19 cellular contexts compared by ENCODE assay signal in the genomic region with DNA sequence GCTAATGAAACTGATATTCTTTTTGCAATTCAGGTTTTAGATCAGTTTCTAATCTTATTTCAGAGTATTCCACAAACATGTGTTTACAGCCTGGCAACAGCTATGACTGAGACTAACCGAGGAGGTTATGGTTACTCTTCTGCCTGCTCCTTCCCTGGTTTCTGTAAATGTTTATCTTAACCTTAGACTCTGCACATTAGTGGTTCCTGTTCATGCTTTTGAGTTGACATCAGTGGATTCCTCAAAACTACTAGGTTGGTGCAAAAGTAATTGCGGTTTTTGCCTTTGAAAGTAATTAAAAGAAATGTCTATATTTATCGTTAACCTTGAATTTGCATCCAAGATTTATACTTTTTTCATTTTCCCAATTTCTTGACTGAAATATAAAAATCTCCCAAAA.
DNase-seq lines count a peak whose midpoint lies in the region; ATAC-seq, FAIRE-seq and TF ChIP-seq lines count a peak whose summit lies in the region.
"Had no signal": no experiment of that assay in that cellular context is flagged by ENCODE, and none has a peak within 500 bp of the region (broad histone marks: within the 10 kb centered on the region; RNA-seq: fewer than 3 reads in every experiment).

No MANE protein-coding gene starts in this region.

- TF ChIP-seq CTCF in HepG2 (CRISPR knock-in tag; IDR thresholded peaks at IDR 0.05) (no peak), right lobe of liver (IDR thresholded peaks at IDR 0.05) (no peak), astrocyte (IDR thresholded peaks at IDR 0.05; ENCODE audit: insufficient read depth, low read depth, low read length) (no peak), fibroblast of villous mesenchyme (IDR thresholded peaks at IDR 0.05; ENCODE audit: insufficient read depth, low read depth, low read length) (no peak), H9 (conservative IDR thresholded peaks at IDR 0.05) (no peak), lower lobe of right lung (IDR thresholded peaks at IDR 0.05) (no peak)

- no peaks in the 10 kb centered on the region for H3K27me3 ChIP-seq in HepG2 (ENCODE audit: control insufficient read depth in 1 of 2, insufficient read depth in 2 of 2, low read length in 2 of 2)
- peaks cover 0 to 5% of the 10 kb centered on the region in 2 donors for H3K27me3 ChIP-seq in right lobe of liver
- no peaks in the 10 kb centered on the region for H3K27me3 ChIP-seq in astrocyte (ENCODE audit: insufficient read depth, low read length)
- H3K27me3 ChIP-seq in H9 (ENCODE audit: insufficient read depth, low read length), result no peaks in the 10 kb centered on the region
- no peaks in the 10 kb centered on the region for H3K27me3 ChIP-seq in lower lobe of right lung (ENCODE audit: low read depth)

- H3K9ac ChIP-seq in HepG2 (ENCODE audit: insufficient read depth, low read depth, low read length) (no peak overlapping the region), astrocyte (ENCODE audit: low read length) (no peak overlapping the region), H9 (ENCODE audit: extremely low read depth, insufficient read length, low read length) (no peak overlapping the region)

- no peak overlapping the region for H3K23ac ChIP-seq in H9 (ENCODE audit: insufficient read length, low read depth, low read length)

- H3K79me2 ChIP-seq in HepG2 (ENCODE audit: insufficient read depth, low read length) (no peaks in the 10 kb centered on the region), astrocyte (ENCODE audit: insufficient read depth, low read length) (no peaks in the 10 kb centered on the region), H9 (ENCODE audit: insufficient read depth, low read length) (no peaks in the 10 kb centered on the region)

- no peak overlapping the region for H3K56ac ChIP-seq in H9 (ENCODE audit: insufficient read length, low read depth, low read length)

- H3K9me3 Mint-ChIP-seq in astrocyte (ENCODE audit: unreplicated experiment) (no peaks in the 10 kb centered on the region), H9 (peaks cover 0 to under 1% of the 10 kb centered on the region in 2 experiments; a peak in 2 of 5 replicates)

- no peak overlapping the region for H2AK5ac ChIP-seq in H9 (ENCODE audit: insufficient read length, low read length)

- H3K4me3 ChIP-seq in HepG2 (replicated peaks in 1 of 3; ENCODE audit: insufficient read depth in 1 of 3, low read depth in 2 of 3, low read length in 3 of 3) (no peak overlapping the region), right lobe of liver (no peak overlapping the region), astrocyte (ENCODE audit: insufficient read depth, low read depth, low read length) (no peak overlapping the region), fibroblast of villous mesenchyme (ENCODE audit: low read depth, low read length) (no peak overlapping the region), lower lobe of right lung (no peak overlapping the region)

- in situ Hi-C loops in HepG2 (cut with HindIII; ENCODE audit: extremely low pct_ligation_motif_present, low pct_unique_long_range_greater_than_20kb), result no loop called here

- FAIRE-seq in HepG2 (lab: Jason Lieb, UNC) (no peak), astrocyte (lab: Jason Lieb, UNC) (no peak), urothelium cell line (lab: Jason Lieb, UNC) (no peak), HTR-8/SVneo (lab: Jason Lieb, UNC) (no peak)
- FAIRE-seq: G401.6, GM12892, GM19239 had no signal

- no peak overlapping the region for H2BK20ac ChIP-seq in H9 (ENCODE audit: low read depth, low read length, poor library complexity, severe bottlenecking)

- H4K20me1 ChIP-seq in HepG2 (ENCODE audit: insufficient read depth, low read length) (no peaks in the 10 kb centered on the region), astrocyte (ENCODE audit: insufficient read depth, low read length) (no peaks in the 10 kb centered on the region), H9 (ENCODE audit: control insufficient read depth, insufficient read depth, insufficient read length) (no peaks in the 10 kb centered on the region)

- 34% methylated on average over 3 of the region's 3 CpGs for WGBS in HepG2 (ENCODE audit: low lambda C conversion rate)
- WGBS in right lobe of liver (ENCODE audit: insufficient coverage, low coverage, low lambda C conversion rate, missing lambda C conversion rate), result 51% methylated on average over 3 of the region's 3 CpGs
- no CpG with 5 or more reads among the region's 3 CpGs for WGBS in H9 (ENCODE audit: extremely low coverage, insufficient read length, low lambda C conversion rate)

- no peaks in the 10 kb centered on the region for H3K23me2 ChIP-seq in H9 (ENCODE audit: insufficient read length, low read depth, low read length, poor library complexity, severe bottlenecking)

- peaks cover 14% of the 10 kb centered on the region for H3K27me3 Mint-ChIP-seq in astrocyte (ENCODE audit: low read depth, unreplicated experiment)
- H3K27me3 Mint-ChIP-seq in H9 (ENCODE audit: low read depth), result no peaks in the 10 kb centered on the region

- TF ChIP-seq RAD21 in HepG2 (CRISPR knock-in tag; IDR thresholded peaks at IDR 0.05), result no peak

- BruUV-seq in HepG2 (replicated peaks; lab: Mats Ljungman, UMichigan), result no TSS peak

- no peak overlapping the region for H3K4ac ChIP-seq in H9 (ENCODE audit: low read depth, low read length)

- ATAC-seq in HepG2 (no peak), right lobe of liver (no peak), lower lobe of right lung (no peak)

- intact Hi-C loops in HepG2 (cut with micrococcal nuclease; ENCODE audit: unreplicated experiment) (no loop called here), right lobe of liver (cut with DNase I) (no loop called here), lower lobe of right lung (cut with DNase I) (no loop called here)

- H3T11ph ChIP-seq in H9 (ENCODE audit: low read length), result no peak overlapping the region

- H3K4me1 ChIP-seq in HepG2 (ENCODE audit: insufficient read depth, low read length) (no peaks in the 10 kb centered on the region), right lobe of liver (no peaks in the 10 kb centered on the region), astrocyte (ENCODE audit: insufficient read depth, low read length) (no peaks in the 10 kb centered on the region), H9 (ENCODE audit: insufficient read depth, low read length) (peaks cover 2% of the 10 kb centered on the region; the same call in 1 of the 2 replicates), lower lobe of right lung (peaks cover 6% of the 10 kb centered on the region)

- H2AFZ ChIP-seq in HepG2 (ENCODE audit: low read length) (no peak overlapping the region), astrocyte (ENCODE audit: low read depth, low read length) (no peak overlapping the region), H9 (ENCODE audit: low read length) (no peak overlapping the region)

- H3K27ac ChIP-seq in HepG2 (ENCODE audit: extremely low read length, insufficient read depth, low read length) (no peak overlapping the region), right lobe of liver (no peak overlapping the region), astrocyte (ENCODE audit: low read depth, low read length) (no peak overlapping the region), H9 (ENCODE audit: insufficient read length, low read depth, low read length) (no peak overlapping the region), lower lobe of right lung (no peak overlapping the region)
- H3K27ac ChIP-seq: 22Rv1, C4-2B had no signal

- no peaks in the 10 kb centered on the region for H3K79me1 ChIP-seq in H9 (ENCODE audit: insufficient read depth, low read depth, low read length, poor library complexity, severe bottlenecking)

- H3K4me2 ChIP-seq in HepG2 (ENCODE audit: low read depth, low read length), result no peak overlapping the region
- H3K4me2 ChIP-seq in astrocyte (ENCODE audit: low read length), result no peak overlapping the region
- no peak overlapping the region for H3K4me2 ChIP-seq in H9 (ENCODE audit: insufficient read depth, insufficient read length, low read length)

- H4K8ac ChIP-seq in H9 (replicated peaks; ENCODE audit: insufficient read length, low read depth, low read length), result no peak overlapping the region

- H3K36me3 Mint-ChIP-seq in astrocyte (ENCODE audit: low read depth, unreplicated experiment) (no peaks in the 10 kb centered on the region), H9 (ENCODE audit: insufficient read depth in 1 of 3, low read depth in 3 of 3) (peaks cover 0 to 3% (median 0%) of the 10 kb centered on the region in 3 experiments; a peak in 2 of 7 replicates)

- H3K27ac Mint-ChIP-seq in astrocyte (ENCODE audit: unreplicated experiment), result peak overlapping the region; percentile 73
- no peak overlapping the region for H3K27ac Mint-ChIP-seq in H9

- H3K4me1 Mint-ChIP-seq in astrocyte (ENCODE audit: low read depth, unreplicated experiment) (peaks cover 12% of the 10 kb centered on the region), H9 (peaks cover 19 to 20% of the 10 kb centered on the region in 2 experiments)

- H2BK12ac ChIP-seq in H9 (ENCODE audit: insufficient read length, low read depth, low read length), result no peak overlapping the region

- H2BK120ac ChIP-seq in H9 (ENCODE audit: low read depth, low read length, poor library complexity, severe bottlenecking), result no peak overlapping the region

- no peak overlapping the region for H4K5ac ChIP-seq in H9 (ENCODE audit: insufficient read length, low read depth, low read length)

- CTCF ChIA-PET in HepG2 (lab: Yijun Ruan, JAX; ENCODE audit: low intra/inter-chr PET ratio, low total read pairs), result no interaction called here

- DNase-seq in HepG2 (ENCODE audit: low spot score), result no peak
- no peak for DNase-seq in right lobe of liver
- peak; percentile 59 for DNase-seq in astrocyte (ENCODE audit: low read depth)
- DNase-seq in fibroblast of villous mesenchyme (ENCODE audit: low read depth), result peak; percentile 91
- DNase-seq in urothelium cell line (ENCODE audit: low spot score), result peak; percentile 16
- no peak for DNase-seq in H9
- DNase-seq in HTR-8/SVneo (ENCODE audit: insufficient read length, low spot score), result no peak
- no peak for DNase-seq in lower lobe of right lung
- DNase-seq: DMS153, NCI-H1048, NCI-H146, NCI-H2081 treated with DMSO at 0.1 percent for 48 hours, NCI-H226, NCI-H526 treated with DMSO at 0.1 percent for 48 hours had no signal

- no peak overlapping the region for H2BK15ac ChIP-seq in H9 (ENCODE audit: low read depth, low read length)

- TF ChIP-seq POLR2A in HepG2 (IDR thresholded peaks at IDR 0.05; ENCODE audit: insufficient read depth in 1 of 2, low read depth in 2 of 2, low read length in 2 of 2) (no peak), right lobe of liver (IDR thresholded peaks at IDR 0.05) (no peak)

- H3K14ac ChIP-seq in H9 (ENCODE audit: insufficient read depth, low read length), result no peak overlapping the region

- H3K36me3 ChIP-seq in HepG2 (replicated peaks in 1 of 2; ENCODE audit: control insufficient read depth in 1 of 2, insufficient read depth in 2 of 2, low read length in 2 of 2), result no peaks in the 10 kb centered on the region
- H3K36me3 ChIP-seq in right lobe of liver, result no peaks in the 10 kb centered on the region
- H3K36me3 ChIP-seq in astrocyte (ENCODE audit: insufficient read depth, low read length), result no peaks in the 10 kb centered on the region
- H3K36me3 ChIP-seq in lower lobe of right lung, result no peaks in the 10 kb centered on the region

- POLR2A ChIA-PET in HepG2 (lab: Yijun Ruan, JAX), result no interaction called here

- no peak overlapping the region for H2BK5ac ChIP-seq in H9 (ENCODE audit: insufficient read length, low read length)

- no peak overlapping the region for H4K91ac ChIP-seq in H9 (ENCODE audit: insufficient read length, low read depth, low read length)

- H3K4me3 Mint-ChIP-seq in astrocyte (ENCODE audit: unreplicated experiment) (peak overlapping the region; percentile 12), H9 (no peak overlapping the region)

- peaks cover 48% of the 10 kb centered on the region for H3K9me3 ChIP-seq in HepG2 (ENCODE audit: low read length)
- H3K9me3 ChIP-seq in right lobe of liver, result no peaks in the 10 kb centered on the region
- H3K9me3 ChIP-seq in astrocyte (ENCODE audit: insufficient read depth, low read depth, low read length), result no peaks in the 10 kb centered on the region
- no peaks in the 10 kb centered on the region for H3K9me3 ChIP-seq in H9 (ENCODE audit: control insufficient read depth, low read depth, low read length)
- H3K9me3 ChIP-seq in lower lobe of right lung, result no peaks in the 10 kb centered on the region

- no peak overlapping the region for H3K18ac ChIP-seq in H9 (ENCODE audit: insufficient read length, low read depth, low read length)

- TF ChIP-seq EP300 in HepG2 (IDR thresholded peaks at IDR 0.05; ENCODE audit: low read depth in 2 of 2, low read length in 2 of 2) (no peak), HepG2 (CRISPR knock-in tag; IDR thresholded peaks at IDR 0.05; ENCODE audit: borderline replicate concordance) (no peak)

Comparison
In these comparisons a context has a peak if more than half of its experiments do, and no peak if none do; other contexts are left out.
1. DNase-seq: peak in astrocyte (single experiment), fibroblast of villous mesenchyme (single experiment) and urothelium cell line (single experiment); none in HepG2 (single experiment), right lobe of liver (0 of 3), H9 (single experiment), HTR-8/SVneo (single experiment) and lower lobe of right lung (single experiment).